ENCODE assay signal across 23 cellular contexts in the genomic region with DNA sequence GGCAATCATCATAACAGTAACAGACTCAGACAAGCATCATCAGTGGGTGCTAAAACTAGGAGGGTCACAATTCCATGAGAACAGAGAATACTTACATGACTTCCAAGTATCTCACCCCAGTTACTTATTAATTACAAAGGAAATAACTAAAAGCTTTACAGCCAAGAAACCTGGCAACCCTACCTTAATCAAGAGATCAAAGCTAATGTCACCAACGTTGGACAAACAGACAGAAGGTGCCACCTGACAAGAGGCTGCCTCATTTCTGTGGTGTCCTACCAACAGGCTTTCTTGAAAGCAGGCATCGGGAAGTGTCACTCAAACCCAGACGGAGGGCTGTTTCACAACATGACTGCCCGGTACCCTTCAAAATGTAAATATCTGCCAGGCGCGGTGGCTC.
A peak's percentile ranks its signal among the peaks of the same experiment; 100 is the strongest.
DNase-seq lines count a peak whose midpoint lies in the region; TF ChIP-seq lines count a peak whose summit lies in the region.
"Had no signal": no experiment of that assay in that cellular context is flagged by ENCODE, and none has a peak within 500 bp of the region (broad histone marks: within the 10 kb centered on the region; RNA-seq: fewer than 3 reads in every experiment).

No MANE protein-coding gene starts in this region.

- DNase-seq in activated CD4-positive, alpha-beta T cell treated with anti-CD3 and anti-CD28 coated beads, Interleukin-2, amount 10 ng/mL, durations not matched to agents 7 days and 5 days: no peak
- DNase-seq in activated CD4-positive, alpha-beta T cell treated with anti-CD3 and anti-CD28 coated beads, Interleukin-2, amount 50 U/mL, for 48 hours: no peak
- DNase-seq in hepatocyte (ENCODE audit: low spot score) (peak; percentile 38), mucosa of gallbladder (ENCODE audit: low spot score) (peak; percentile 20), NCI-H2081 (lab: John Stamatoyannopoulos, UW) (no peak), DMS114 treated with DMSO at 0.1 percent for 48 hours (lab: John Stamatoyannopoulos, UW; ENCODE audit: unreplicated experiment) (no peak), coronary artery (ENCODE audit: low spot score) (no peak), middle frontal gyrus (ENCODE audit: extremely low spot score, low spot score) (no peak)
- DNase-seq: 8988T; Caco-2; CD4-positive, alpha-beta memory T cell; GM23248; H9; HFFc6; MM.1S; NCI-H1105; NCI-H146; NCI-H2029; NCI-H2171; NCI-H345; NCI-H524 treated with DMSO at 0.1 percent for 48 hours; SJCRH30 had no signal

- H3K27me3 Mint-ChIP-seq in activated CD4-positive, alpha-beta T cell treated with anti-CD3 and anti-CD28 coated beads, Interleukin-2, amount 10 ng/mL, durations not matched to agents 7 days and 5 days: no peaks in the 10 kb centered on the region

- no peaks in the 10 kb centered on the region for H3K9me2 ChIP-seq in hepatocyte (replicated peaks; ENCODE audit: insufficient read depth)

- H4K20me1 ChIP-seq in hepatocyte (ENCODE audit: insufficient read depth, poor library complexity, severe bottlenecking): no peaks in the 10 kb centered on the region
- H4K20me1 ChIP-seq: BLaER1 treated with 17β-estradiol and CSF1 and Interleukin-3, amounts not matched to agents 10 nM and 100 nM had no signal

- H3K4me1 ChIP-seq in hepatocyte (ENCODE audit: insufficient read depth): no peaks in the 10 kb centered on the region
- H3K4me1 ChIP-seq: Caco-2, SJCRH30 had no signal

- H3K27ac Mint-ChIP-seq in activated CD4-positive, alpha-beta T cell treated with anti-CD3 and anti-CD28 coated beads, Interleukin-2, amount 10 ng/mL, durations not matched to agents 7 days and 5 days: peak overlapping the region; percentile 25
- H3K27ac Mint-ChIP-seq: H9, HFFc6 had no signal

- H3K4me2 ChIP-seq in hepatocyte: no peak overlapping the region

- POLR2A ChIA-PET in activated CD4-positive, alpha-beta T cell treated with anti-CD3 and anti-CD28 coated beads, Interleukin-2, amount 10 ng/mL, durations not matched to agents 7 days and 5 days (lab: Charles Lee): no interaction called here

- H3K4me3 Mint-ChIP-seq in activated CD4-positive, alpha-beta T cell treated with anti-CD3 and anti-CD28 coated beads, Interleukin-2, amount 10 ng/mL, durations not matched to agents 7 days and 5 days: no peak overlapping the region
- H3K4me3 Mint-ChIP-seq: CD4-positive, alpha-beta memory T cell; H9; HFFc6 had no signal

- no peaks in the 10 kb centered on the region for H3K79me2 ChIP-seq in hepatocyte

- no peaks in the 10 kb centered on the region for H3K4me1 Mint-ChIP-seq in activated CD4-positive, alpha-beta T cell treated with anti-CD3 and anti-CD28 coated beads, Interleukin-2, amount 10 ng/mL, durations not matched to agents 7 days and 5 days
- H3K4me1 Mint-ChIP-seq: CD4-positive, alpha-beta memory T cell had no signal

- no peaks in the 10 kb centered on the region for H3K36me3 ChIP-seq in hepatocyte (replicated peaks; ENCODE audit: insufficient read depth, low read depth)
- H3K36me3 ChIP-seq: BLaER1 treated with 17β-estradiol and CSF1 and Interleukin-3, amounts not matched to agents 10 nM and 100 nM; SJCRH30 had no signal

- CTCF ChIA-PET in activated CD4-positive, alpha-beta T cell treated with anti-CD3 and anti-CD28 coated beads, Interleukin-2, amount 10 ng/mL, durations not matched to agents 7 days and 5 days (lab: Charles Lee): no interaction called here

- H3K36me3 Mint-ChIP-seq in activated CD4-positive, alpha-beta T cell treated with anti-CD3 and anti-CD28 coated beads, Interleukin-2, amount 10 ng/mL, durations not matched to agents 7 days and 5 days (ENCODE audit: low read depth): no peaks in the 10 kb centered on the region
- H3K36me3 Mint-ChIP-seq: CD4-positive, alpha-beta memory T cell had no signal

- no peaks in the 10 kb centered on the region for H3K9me3 Mint-ChIP-seq in activated CD4-positive, alpha-beta T cell treated with anti-CD3 and anti-CD28 coated beads, Interleukin-2, amount 10 ng/mL, durations not matched to agents 7 days and 5 days
- H3K9me3 Mint-ChIP-seq: H9 had no signal

- no peak overlapping the region for H3K4me3 ChIP-seq in hepatocyte
- H3K4me3 ChIP-seq in coronary artery: no peak overlapping the region
- H3K4me3 ChIP-seq: BLaER1 treated with 17β-estradiol and CSF1 and Interleukin-3, amounts not matched to agents 10 nM and 100 nM; GM23248; SJCRH30 had no signal

- H2AFZ ChIP-seq in hepatocyte: no peak overlapping the region
- H2AFZ ChIP-seq: GM23248 had no signal

- no peak overlapping the region for H3K27ac ChIP-seq in hepatocyte
- H3K27ac ChIP-seq in coronary artery: no peak overlapping the region
- H3K27ac ChIP-seq: BLaER1 treated with 17β-estradiol and CSF1 and Interleukin-3, amounts not matched to agents 10 nM and 100 nM; GM23248; SJCRH30 had no signal

- TF ChIP-seq CTCF in hepatocyte (IDR thresholded peaks at IDR 0.05; ENCODE audit: poor library complexity) (no peak), coronary artery (IDR thresholded peaks at IDR 0.05) (no peak)

- 52% methylated on average over 6 of the region's 6 CpGs for WGBS in hepatocyte (ENCODE audit: low lambda C conversion rate, missing lambda C conversion rate)

- no peaks in the 10 kb centered on the region for H3K27me3 ChIP-seq in hepatocyte
- H3K27me3 ChIP-seq: BLaER1 treated with 17β-estradiol and CSF1 and Interleukin-3, amounts not matched to agents 10 nM and 100 nM; SJCRH30 had no signal

- H3K9me3 ChIP-seq in hepatocyte (ENCODE audit: low read depth): no peaks in the 10 kb centered on the region
- H3K9me3 ChIP-seq: Caco-2, SJCRH30 had no signal

Comparison
In these comparisons a context has a peak if more than half of its experiments do, and no peak if none do; other contexts are left out.
1. DNase-seq: peak in hepatocyte (single experiment) and mucosa of gallbladder (single experiment); none in activated CD4-positive, alpha-beta T cell treated with anti-CD3 and anti-CD28 coated beads, Interleukin-2, amount 10 ng/mL, durations not matched to agents 7 days and 5 days (single experiment), activated CD4-positive, alpha-beta T cell treated with anti-CD3 and anti-CD28 coated beads, Interleukin-2, amount 50 U/mL, for 48 hours (0 of 2), NCI-H2081 (0 of 2), DMS114 treated with DMSO at 0.1 percent for 48 hours (single experiment), coronary artery (single experiment) and middle frontal gyrus (single experiment).